In the genomic region with DNA sequence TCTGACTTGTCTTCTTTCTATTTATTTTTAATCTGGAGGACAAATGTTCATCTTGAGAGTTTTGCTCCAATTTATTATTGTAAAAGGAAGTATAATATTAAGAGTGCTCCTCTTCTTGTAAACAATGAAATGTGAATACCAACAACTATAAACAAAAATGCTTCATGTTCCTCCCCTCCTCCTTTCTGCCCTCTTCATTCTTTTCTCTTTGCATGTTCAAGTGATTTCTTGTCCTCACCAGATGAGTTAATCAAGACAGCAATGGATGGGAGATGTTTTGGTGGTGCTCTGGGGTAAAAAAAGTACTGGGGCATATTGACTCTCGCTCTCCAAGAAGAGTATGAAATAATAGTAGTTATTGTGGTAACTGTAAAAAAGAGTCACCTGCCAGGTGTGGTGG, we compare ENCODE assay signal across 19 cellular contexts. TPM values are rescaled to one million over a fixed set of nuclear protein-coding genes. Genes with fewer than 3 reads are reported as not detected.
DNase-seq lines count a peak whose midpoint lies in the region; ATAC-seq, FAIRE-seq and TF ChIP-seq lines count a peak whose summit lies in the region.
"Had no signal": no experiment of that assay in that cellular context is flagged by ENCODE, and none has a peak within 500 bp of the region (broad histone marks: within the 10 kb centered on the region; RNA-seq: fewer than 3 reads in every experiment).

No MANE protein-coding gene starts in this region.

- no peak for FAIRE-seq in astrocyte (lab: Jason Lieb, UNC)
- FAIRE-seq: G401.6 had no signal

- DNase-seq in GM23248, result peak; percentile 51
- DNase-seq in astrocyte (ENCODE audit: low read depth), result no peak
- no peak for DNase-seq in thoracic aorta (ENCODE audit: low spot score)
- no peak for DNase-seq in RWPE1 (ENCODE audit: low spot score)
- DNase-seq in NCI-H1105 treated with DMSO at 0.1 percent for 48 hours (lab: John Stamatoyannopoulos, UW), result no peak
- DNase-seq: CD4-positive, alpha-beta memory T cell; hypothalamus; Kasumi-1; natural killer cell; NCI-H510A; OCI-M1; right lobe of liver; stimulated activated naive CD8-positive, alpha-beta T cell treated with anti-CD3 and anti-CD28 coated beads, Interleukin-15, Interleukin-2, amounts not matched to agents 100 U/mL and 50 U/mL, for 24 hours had no signal

- peaks cover 11% of the 10 kb centered on the region for H3K36me3 Mint-ChIP-seq in astrocyte (ENCODE audit: low read depth, unreplicated experiment)
- H3K36me3 Mint-ChIP-seq: CD4-positive, alpha-beta memory T cell; natural killer cell had no signal

- H3K9me3 ChIP-seq in GM23248 (ENCODE audit: low read depth) (no peaks in the 10 kb centered on the region), astrocyte (ENCODE audit: insufficient read depth, low read depth, low read length) (no peaks in the 10 kb centered on the region), muscle layer of colon (ENCODE audit: low read length) (no peaks in the 10 kb centered on the region), thoracic aorta (no peaks in the 10 kb centered on the region)
- H3K9me3 ChIP-seq: right lobe of liver had no signal

- H3F3A ChIP-seq in GM23248 (ENCODE audit: insufficient read depth), result peaks cover 57% of the 10 kb centered on the region

- no peak overlapping the region for H3K9ac ChIP-seq in GM23248
- peak overlapping the region; percentile 82 for H3K9ac ChIP-seq in astrocyte (ENCODE audit: low read length)
- no peak overlapping the region for H3K9ac ChIP-seq in muscle layer of colon (ENCODE audit: low read length)

- H3K27me3 Mint-ChIP-seq in astrocyte (ENCODE audit: low read depth, unreplicated experiment), result no peaks in the 10 kb centered on the region

- H4K20me1 ChIP-seq in GM23248 (ENCODE audit: insufficient read depth) (no peaks in the 10 kb centered on the region), astrocyte (ENCODE audit: insufficient read depth, low read length) (no peaks in the 10 kb centered on the region)

- in situ Hi-C loops in GM23248 (cut with MboI), result no loop called here

- peak overlapping the region; percentile 90 for H3K27ac ChIP-seq in GM23248
- H3K27ac ChIP-seq in astrocyte (ENCODE audit: low read depth, low read length), result no peak overlapping the region
- H3K27ac ChIP-seq in muscle layer of colon (ENCODE audit: low read depth, low read length), result peak overlapping the region; percentile 91
- peak overlapping the region; percentile 96 to 97 for H3K27ac ChIP-seq in thoracic aorta
- no peak overlapping the region for H3K27ac ChIP-seq in RWPE1
- H3K27ac ChIP-seq: VCaP had no signal

- ATAC-seq in thoracic aorta (ENCODE audit: insufficient number of reproducible peaks, low FRiP score, low read depth) (no peak), GM21447 (IDR thresholded peaks at IDR 0.05; ENCODE audit: unreplicated experiment) (no peak), HG03108 (IDR thresholded peaks at IDR 0.05; ENCODE audit: unreplicated experiment) (no peak)
- ATAC-seq: natural killer cell; right lobe of liver; stimulated activated naive CD8-positive, alpha-beta T cell treated with anti-CD3 and anti-CD28 coated beads, Interleukin-15, Interleukin-2, amounts not matched to agents 100 U/mL and 50 U/mL, for 24 hours had no signal

- peaks cover 74% of the 10 kb centered on the region for H3K4me1 Mint-ChIP-seq in astrocyte (ENCODE audit: low read depth, unreplicated experiment)

- no peak for TF ChIP-seq CTCF in astrocyte (IDR thresholded peaks at IDR 0.05; ENCODE audit: insufficient read depth, low read depth, low read length)
- TF ChIP-seq CTCF in thoracic aorta (IDR thresholded peaks at IDR 0.05), result no peak
- no peak for TF ChIP-seq CTCF in RWPE1 (conservative IDR thresholded peaks at IDR 0.05; ENCODE audit: low read depth)

- H3K27ac Mint-ChIP-seq in astrocyte (ENCODE audit: unreplicated experiment), result peak overlapping the region; percentile 100
- H3K27ac Mint-ChIP-seq: CD4-positive, alpha-beta memory T cell; natural killer cell had no signal

- no peaks in the 10 kb centered on the region for H3K36me3 ChIP-seq in GM23248 (ENCODE audit: low read depth)
- H3K36me3 ChIP-seq in astrocyte (ENCODE audit: insufficient read depth, low read length), result no peaks in the 10 kb centered on the region
- H3K36me3 ChIP-seq in muscle layer of colon (ENCODE audit: insufficient read depth, low read length), result peaks cover 1% of the 10 kb centered on the region
- H3K36me3 ChIP-seq in thoracic aorta, result no peaks in the 10 kb centered on the region
- H3K36me3 ChIP-seq: right lobe of liver had no signal

- H3K4me2 ChIP-seq in GM23248 (ENCODE audit: unreplicated experiment) (peak overlapping the region; percentile 63), astrocyte (ENCODE audit: low read length) (no peak overlapping the region)

- H3K4me1 ChIP-seq in GM23248 (ENCODE audit: insufficient read depth) (peaks cover 60% of the 10 kb centered on the region), astrocyte (ENCODE audit: insufficient read depth, low read length) (peaks cover 55% of the 10 kb centered on the region), muscle layer of colon (ENCODE audit: insufficient read depth, low read length) (peaks cover 81% of the 10 kb centered on the region), thoracic aorta (ENCODE audit: control insufficient read depth in 1 of 2, low read depth in 2 of 2) (peaks cover 59 to 89% of the 10 kb centered on the region in 2 donors)

- no peaks in the 10 kb centered on the region for H3K9me2 ChIP-seq in GM23248 (ENCODE audit: insufficient read depth)

- H3K4me3 ChIP-seq in GM23248 (no peak overlapping the region), astrocyte (ENCODE audit: insufficient read depth, low read depth, low read length) (no peak overlapping the region), muscle layer of colon (ENCODE audit: low read depth in 1 of 2, low read length in 2 of 2) (no peak overlapping the region), thoracic aorta (no peak overlapping the region)
- H3K4me3 ChIP-seq: cardiac muscle cell, right lobe of liver had no signal

- no peak overlapping the region for H2AFZ ChIP-seq in GM23248
- no peak overlapping the region for H2AFZ ChIP-seq in astrocyte (ENCODE audit: low read depth, low read length)

- CTCF ChIA-PET in RWPE1 (lab: Yijun Ruan, JAX), result no interaction called here

- H3K79me2 ChIP-seq in GM23248 (ENCODE audit: insufficient read depth) (no peaks in the 10 kb centered on the region), astrocyte (ENCODE audit: insufficient read depth, low read length) (no peaks in the 10 kb centered on the region)

- peaks cover 3% of the 10 kb centered on the region for H3K9me3 Mint-ChIP-seq in astrocyte (ENCODE audit: unreplicated experiment)
- H3K9me3 Mint-ChIP-seq: natural killer cell had no signal

- WGBS in GM23248 (ENCODE audit: low coverage in 1 of 2, low lambda C conversion rate in 2 of 2, missing lambda C conversion rate in 2 of 2), 2 experiments, result 89 to 98% methylated on average over 1 of the region's 1 CpG

- no peak overlapping the region for H3K4me3 Mint-ChIP-seq in astrocyte (ENCODE audit: unreplicated experiment)
- H3K4me3 Mint-ChIP-seq: CD4-positive, alpha-beta memory T cell; natural killer cell had no signal

- POLR2A ChIA-PET in RWPE1 (lab: Yijun Ruan, JAX; ENCODE audit: low non-redundant PET), result no interaction called here

- no peaks in the 10 kb centered on the region for H3K27me3 ChIP-seq in GM23248 (replicated peaks; ENCODE audit: insufficient read depth)
- H3K27me3 ChIP-seq in astrocyte (ENCODE audit: insufficient read depth, low read length), result no peaks in the 10 kb centered on the region
- H3K27me3 ChIP-seq in muscle layer of colon (ENCODE audit: control insufficient read depth in 1 of 2, insufficient read depth in 2 of 2, low read length in 2 of 2), result no peaks in the 10 kb centered on the region
- H3K27me3 ChIP-seq in thoracic aorta (replicated peaks; ENCODE audit: insufficient read depth), result no peaks in the 10 kb centered on the region
- H3K27me3 ChIP-seq: cardiac muscle cell, right lobe of liver had no signal

RNA-seq across cellular contexts. Expression of a gene that starts 24.3 kb away (rescaled TPM):
- 6.7 and 7.2 TPM in 2 replicates for total RNA-seq in GM23248 (2014; rRNA removed; shearing (Covaris generic))
- 3.4 and 3.5 TPM in 2 replicates for polyA plus RNA-seq in GM23248 (2016; fragmentation: Nextera tagmentation; extraction: Ambion mirVana)
- 44.0 and 59.2 TPM in 2 replicates for total RNA-seq in astrocyte
- 100 to 1,000 TPM in 1 of 2 donors, 10 to 100 TPM in 1; 68.1 to 197 TPM for total RNA-seq in thoracic aorta
- total RNA-seq: CD4-positive, alpha-beta memory T cell had no signal
- polyA plus RNA-seq: CD4-positive, alpha-beta memory T cell had no signal

RNA-seq across cellular contexts. Expression of a gene that starts 45.8 kb away (rescaled TPM):
- 1.4 and 1.6 TPM in 2 replicates for total RNA-seq in GM23248 (2014; rRNA removed; shearing (Covaris generic))
- 0.98 and 1.2 TPM in 2 replicates for polyA plus RNA-seq in GM23248 (2016; fragmentation: Nextera tagmentation; extraction: Ambion mirVana)
- total RNA-seq in astrocyte (0.66 and 1.4 TPM in 2 replicates), thoracic aorta (10 to 100 TPM in 1 of 2 donors, 1 to 10 TPM in 1; 8.1 to 16.7 TPM)

Comparison
In these comparisons a context has a peak if more than half of its experiments do, and no peak if none do; other contexts are left out.
1. H3K27ac ChIP-seq: peak in GM23248 (single experiment), muscle layer of colon (single experiment) and thoracic aorta (2 of 2); none in astrocyte (single experiment) and RWPE1 (single experiment).